ENCODE assay signal across 29 cellular contexts in genomic region chr1:29592261-29592615, GRCh38.
"Had no signal": no experiment of that assay in that cellular context is flagged by ENCODE, and none has a peak within 500 bp of the region (broad histone marks: within the 10 kb centered on the region; RNA-seq: fewer than 3 reads in every experiment).

No MANE protein-coding gene starts in this region.

- H3K9me3 ChIP-seq: adrenal gland, Peyer's patch, SJSA1 had no signal

- H3K27ac Mint-ChIP-seq: activated CD8-positive, alpha-beta T cell treated with anti-CD3 and anti-CD28 coated beads, Interleukin-2, amount 10 ng/mL, durations not matched to agents 7 days and 5 days; activated naive CD4-positive, alpha-beta T cell treated with anti-CD3 and anti-CD28 coated beads, Interleukin-2, amount 10 ng/mL, durations not matched to agents 7 days and 5 days; activated naive CD8-positive, alpha-beta T cell treated with anti-CD3 and anti-CD28 coated beads, Interleukin-2, amount 10 ng/mL, durations not matched to agents 7 days and 5 days; activated T-cell treated with anti-CD3 and anti-CD28 coated beads, Interleukin-2, amount 50 U/mL, for 72 hours; activated T-helper 2 cell treated with anti-CD3 and anti-CD28 coated beads, Interferon-gamma antibody, Interleukin-2, Interleukin-4, amounts not matched to agents 10 μg/mL and 5 μg/mL and 100 μg/mL, durations not matched to agents 14 hours and 24 hours and 36 hours; T-helper 1 cell treated with Interleukin-12 subunit alpha and Interleukin-12 subunit beta and Interleukin-4 antibody, amounts not matched to agents 30 μg/mL and 1 μg/mL, for 36 hours had no signal

- H3K4me3 ChIP-seq: adrenal gland, Peyer's patch, SJSA1 had no signal

- H3K4me3 Mint-ChIP-seq: activated CD8-positive, alpha-beta T cell treated with anti-CD3 and anti-CD28 coated beads, Interleukin-2, amount 10 ng/mL, durations not matched to agents 7 days and 5 days; activated naive CD4-positive, alpha-beta T cell treated with anti-CD3 and anti-CD28 coated beads, Interleukin-2, amount 10 ng/mL, durations not matched to agents 7 days and 5 days; activated naive CD8-positive, alpha-beta T cell treated with anti-CD3 and anti-CD28 coated beads, Interleukin-2, amount 10 ng/mL, durations not matched to agents 7 days and 5 days; activated T-cell treated with anti-CD3 and anti-CD28 coated beads, Interleukin-2, amount 50 U/mL, for 72 hours; T-helper 1 cell treated with Interleukin-12 subunit alpha and Interleukin-12 subunit beta and Interleukin-4 antibody, amounts not matched to agents 30 μg/mL and 1 μg/mL, for 36 hours; WTC11 had no signal

- H3K9me3 Mint-ChIP-seq: activated naive CD8-positive, alpha-beta T cell treated with anti-CD3 and anti-CD28 coated beads, Interleukin-2, amount 10 ng/mL, durations not matched to agents 7 days and 5 days; activated T-cell treated with anti-CD3 and anti-CD28 coated beads, Interleukin-2, amount 50 U/mL, for 72 hours; activated T-helper 2 cell treated with anti-CD3 and anti-CD28 coated beads, Interferon-gamma antibody, Interleukin-2, Interleukin-4, amounts not matched to agents 10 μg/mL and 5 μg/mL and 100 μg/mL, durations not matched to agents 14 hours and 24 hours and 36 hours; T-helper 1 cell treated with Interleukin-12 subunit alpha and Interleukin-12 subunit beta and Interleukin-4 antibody, amounts not matched to agents 30 μg/mL and 1 μg/mL, for 36 hours had no signal

- H3K4me1 ChIP-seq: adrenal gland, Peyer's patch, SJSA1 had no signal

- H3K27me3 Mint-ChIP-seq: activated naive CD4-positive, alpha-beta T cell treated with anti-CD3 and anti-CD28 coated beads, Interleukin-2, amount 10 ng/mL, durations not matched to agents 7 days and 5 days had no signal

- H3K27me3 ChIP-seq: adrenal gland, Peyer's patch had no signal

- H3K4me1 Mint-ChIP-seq: activated naive CD4-positive, alpha-beta T cell treated with anti-CD3 and anti-CD28 coated beads, Interleukin-2, amount 10 ng/mL, durations not matched to agents 7 days and 5 days; activated naive CD8-positive, alpha-beta T cell treated with anti-CD3 and anti-CD28 coated beads, Interleukin-2, amount 10 ng/mL, durations not matched to agents 7 days and 5 days had no signal

- H3K27ac ChIP-seq: adrenal gland, Peyer's patch, RWPE1, SJSA1 had no signal

- H3K36me3 ChIP-seq: adrenal gland, Peyer's patch, SJSA1 had no signal

- DNase-seq: activated CD4-positive, alpha-beta T cell treated with anti-CD3 and anti-CD28 coated beads for 48 hours; activated CD4-positive, alpha-beta T cell treated with anti-CD3 and anti-CD28 coated beads, Interleukin-2, amount 50 U/mL, for 4 hours; activated CD4-positive, CD25-positive, alpha-beta regulatory T cell treated with anti-CD3 and anti-CD28 coated beads, Interleukin-2, amount 50 U/mL, for 72 hours; activated CD8-positive, alpha-beta T cell treated with anti-CD3 and anti-CD28 coated beads, Interleukin-2, amount 10 ng/mL, durations not matched to agents 7 days and 5 days; activated gamma-delta T cell treated with Interleukin-2 at 50 U/mL for 16 hours; activated naive CD4-positive, alpha-beta T cell treated with anti-CD3 and anti-CD28 coated beads, Interleukin-2, amount 10 ng/mL, durations not matched to agents 7 days and 5 days; activated naive CD8-positive, alpha-beta T cell treated with anti-CD3 and anti-CD28 coated beads, Interleukin-2, amount 10 ng/mL, durations not matched to agents 7 days and 5 days; activated T-cell treated with anti-CD3 and anti-CD28 coated beads, Interleukin-2, amount 50 U/mL, for 72 hours; adrenal gland; anterior cingulate cortex; Karpas-422; MM.1S; NCI-H1105; NCI-H1436; NCI-H1694 treated with DMSO at 0.1 percent for 48 hours; NCI-H2029 treated with DMSO at 0.1 percent for 48 hours; NCI-H345; NCI-H510A; NCI-H526 treated with DMSO at 0.1 percent for 48 hours; NCI-H82; OCI-M1; Peyer's patch; Right ventricle myocardium superior had no signal

- ATAC-seq: activated CD8-positive, alpha-beta T cell treated with anti-CD3 and anti-CD28 coated beads, Interleukin-2, amount 10 ng/mL, durations not matched to agents 7 days and 5 days; activated T-cell treated with anti-CD3 and anti-CD28 coated beads, Interleukin-2, amount 50 U/mL, for 72 hours; SK-N-SH treated with all-trans-retinoic acid at 6 μM for 48 hours had no signal

- H3K36me3 Mint-ChIP-seq: activated naive CD4-positive, alpha-beta T cell treated with anti-CD3 and anti-CD28 coated beads, Interleukin-2, amount 10 ng/mL, durations not matched to agents 7 days and 5 days; activated naive CD8-positive, alpha-beta T cell treated with anti-CD3 and anti-CD28 coated beads, Interleukin-2, amount 10 ng/mL, durations not matched to agents 7 days and 5 days; WTC11 had no signal
